27 cellular contexts compared by ENCODE assay signal in the genomic region with DNA sequence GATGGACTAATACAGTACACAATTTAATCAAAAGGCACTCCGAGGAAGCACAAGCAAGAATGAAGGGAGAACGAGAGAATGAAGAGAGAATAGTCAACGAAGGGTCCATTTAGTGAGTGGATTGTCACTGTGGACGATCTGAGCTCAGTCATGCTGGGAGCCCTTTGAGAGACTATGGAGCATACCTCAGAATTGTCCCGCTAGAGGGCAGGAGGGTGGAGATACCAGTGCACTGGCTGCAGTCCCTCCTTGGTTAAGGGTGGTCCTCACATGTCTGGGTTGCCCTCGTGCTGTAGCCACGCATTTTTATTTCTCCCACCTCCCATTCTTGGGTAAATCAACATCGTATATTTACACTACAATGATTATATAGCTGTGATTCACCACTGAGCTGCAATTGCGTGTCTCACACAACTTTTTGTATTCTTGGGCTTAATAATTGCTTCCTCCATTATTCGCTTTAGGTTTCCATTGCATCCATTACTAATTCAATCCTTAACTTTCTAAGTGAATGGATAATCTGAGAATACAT. TPM values are rescaled to one million over a fixed set of nuclear protein-coding genes. Genes with fewer than 3 reads are reported as not detected.
"Had no signal": no experiment of that assay in that cellular context is flagged by ENCODE, and none has a peak within 500 bp of the region (broad histone marks: within the 10 kb centered on the region; RNA-seq: fewer than 3 reads in every experiment).

No MANE protein-coding gene starts in this region.

- DNase-seq: immature natural killer cell; kidney; left colon; left lung; lower lobe of right lung; mammary epithelial cell; mesenchymal stem cell; naive thymus-derived CD8-positive, alpha-beta T cell; nucleus accumbens; pancreas; posterior cingulate gyrus; retina; right cardiac atrium; sigmoid colon; small intestine; spleen; stimulated activated CD4-positive, alpha-beta T cell treated with anti-CD3 and anti-CD28 coated beads, Interleukin-4, amount 100 ng/mL, for 24 hours; stimulated activated naive CD4-positive, alpha-beta T cell treated with Interleukin-2 at 50 U/mL for 16 hours; stimulated activated naive CD8-positive, alpha-beta T cell treated with anti-CD3 and anti-CD28 coated beads, Interleukin-15, amount 100 ng/mL, for 72 hours; substantia nigra; uterus had no signal

- H3K36me3 ChIP-seq: left lung, lower lobe of right lung, pancreas, prostate gland, sigmoid colon, spleen, tibial nerve, uterus had no signal

- H3K27ac ChIP-seq: left lung, lower lobe of right lung, pancreas, prostate gland, sigmoid colon, spleen, tibial nerve, uterus had no signal

- H3K27me3 ChIP-seq: left lung, pancreas, spleen, tibial nerve, uterus had no signal

- H3K4me3 ChIP-seq: left lung, lower lobe of right lung, pancreas, prostate gland, sigmoid colon, spleen, tibial nerve, uterus had no signal

- H3K9me3 ChIP-seq: left lung, lower lobe of right lung, pancreas, prostate gland, sigmoid colon, tibial nerve, uterus had no signal

- H3K4me1 ChIP-seq: left lung, lower lobe of right lung, pancreas, prostate gland, sigmoid colon, spleen, tibial nerve, uterus had no signal

- H3K4me3 Mint-ChIP-seq: immature natural killer cell; naive thymus-derived CD8-positive, alpha-beta T cell; nephron; neural crest cell; stimulated activated effector memory CD8-positive, alpha-beta T cell treated with anti-CD3 and anti-CD28 coated beads, Interleukin-12 subunit alpha, Interleukin-12 subunit beta, amount 100 ng/mL, for 72 hours; stimulated activated naive CD8-positive, alpha-beta T cell treated with anti-CD3 and anti-CD28 coated beads, Interleukin-15, amount 100 ng/mL, for 72 hours; type B pancreatic cell had no signal

- ATAC-seq: left colon; left lung; lower lobe of right lung; naive thymus-derived CD8-positive, alpha-beta T cell; pancreas; right cardiac atrium; stimulated activated effector memory CD8-positive, alpha-beta T cell treated with anti-CD3 and anti-CD28 coated beads, Interleukin-12 subunit alpha, Interleukin-12 subunit beta, amount 100 ng/mL, for 72 hours; stimulated activated naive CD8-positive, alpha-beta T cell treated with anti-CD3 and anti-CD28 coated beads, Interleukin-15, amount 100 ng/mL, for 72 hours had no signal

- H3K27ac Mint-ChIP-seq: immature natural killer cell; naive thymus-derived CD8-positive, alpha-beta T cell; nephron; stimulated activated effector memory CD8-positive, alpha-beta T cell treated with anti-CD3 and anti-CD28 coated beads, Interleukin-12 subunit alpha, Interleukin-12 subunit beta, amount 100 ng/mL, for 72 hours; stimulated activated naive CD8-positive, alpha-beta T cell treated with anti-CD3 and anti-CD28 coated beads, Interleukin-15, amount 100 ng/mL, for 72 hours; type B pancreatic cell had no signal

- H3K27me3 Mint-ChIP-seq: stimulated activated naive CD8-positive, alpha-beta T cell treated with anti-CD3 and anti-CD28 coated beads, Interleukin-15, amount 100 ng/mL, for 72 hours had no signal

- H3K36me3 Mint-ChIP-seq: immature natural killer cell; stimulated activated effector memory CD8-positive, alpha-beta T cell treated with anti-CD3 and anti-CD28 coated beads, Interleukin-12 subunit alpha, Interleukin-12 subunit beta, amount 100 ng/mL, for 72 hours; type B pancreatic cell had no signal

- H3K9me3 Mint-ChIP-seq: immature natural killer cell; nephron; stimulated activated effector memory CD8-positive, alpha-beta T cell treated with anti-CD3 and anti-CD28 coated beads, Interleukin-12 subunit alpha, Interleukin-12 subunit beta, amount 100 ng/mL, for 72 hours; stimulated activated naive CD8-positive, alpha-beta T cell treated with anti-CD3 and anti-CD28 coated beads, Interleukin-15, amount 100 ng/mL, for 72 hours; type B pancreatic cell had no signal

- H3K4me1 Mint-ChIP-seq: immature natural killer cell; naive thymus-derived CD8-positive, alpha-beta T cell; neural crest cell; stimulated activated effector memory CD8-positive, alpha-beta T cell treated with anti-CD3 and anti-CD28 coated beads, Interleukin-12 subunit alpha, Interleukin-12 subunit beta, amount 100 ng/mL, for 72 hours; stimulated activated naive CD8-positive, alpha-beta T cell treated with anti-CD3 and anti-CD28 coated beads, Interleukin-15, amount 100 ng/mL, for 72 hours had no signal

RNA-seq across cellular contexts. Expression of gene FAM20A, which starts 33.2 kb away (rescaled TPM):
- total RNA-seq: naive thymus-derived CD8-positive, alpha-beta T cell had no signal
- polyA plus RNA-seq: immature natural killer cell, mammary epithelial cell had no signal
